Comparison of ENCODE assay signal across 31 cellular contexts in genomic region chr5:157893611-157894010, GRCh38.
"Had no signal": no experiment of that assay in that cellular context is flagged by ENCODE, and none has a peak within 500 bp of the region (broad histone marks: within the 10 kb centered on the region; RNA-seq: fewer than 3 reads in every experiment).

No MANE protein-coding gene starts in this region.

- H3K36me3 ChIP-seq: adrenal gland, ascending aorta, brain microvascular endothelial cell, breast epithelium, cardiac muscle cell had no signal

- ATAC-seq: activated naive CD8-positive, alpha-beta T cell treated with anti-CD3 and anti-CD28 coated beads, Interleukin-2, amount 50 U/mL, for 24 hours; body of pancreas had no signal

- DNase-seq: activated effector memory CD4-positive, alpha-beta T cell treated with Interleukin-2 at 50 U/mL for 16 hours; activated gamma-delta T cell; activated gamma-delta T cell treated with Interleukin-2 at 50 U/mL for 16 hours; activated naive CD4-positive, alpha-beta T cell; activated naive CD4-positive, alpha-beta T cell treated with anti-CD3 and anti-CD28 coated beads for 36 hours; activated naive CD4-positive, alpha-beta T cell treated with anti-CD3 and anti-CD28 coated beads, Interleukin-2, amount 10 ng/mL, durations not matched to agents 7 days and 5 days; activated naive CD4-positive, alpha-beta T cell treated with anti-CD3 and anti-CD28 coated beads, Interleukin-2, amount 50 U/mL, for 16 hours; activated naive CD4-positive, alpha-beta T cell treated with Interleukin-2 at 50 U/mL for 16 hours; activated naive CD8-positive, alpha-beta T cell treated with anti-CD3 and anti-CD28 coated beads for 36 hours; activated naive CD8-positive, alpha-beta T cell treated with anti-CD3 and anti-CD28 coated beads, Interleukin-2, amount 10 ng/mL, durations not matched to agents 7 days and 5 days; activated naive CD8-positive, alpha-beta T cell treated with anti-CD3 and anti-CD28 coated beads, Interleukin-2, amount 50 U/mL, for 24 hours; activated T-cell treated with anti-CD3 and anti-CD28 coated beads, Interleukin-2, amount 50 U/mL, for 1 hour; activated T-cell treated with anti-CD3 and anti-CD28 coated beads, Interleukin-2, amount 50 U/mL, for 24 hours; activated T-cell treated with anti-CD3 and anti-CD28 coated beads, Interleukin-2, amount 50 U/mL, for 4 hours; activated T-cell treated with anti-CD3 and anti-CD28 coated beads, Interleukin-2, amount 50 U/mL, for 48 hours; activated T-cell treated with anti-CD3 and anti-CD28 coated beads, Interleukin-2, amount 50 U/mL, for 72 hours; adrenal gland; amniotic stem cell; amygdala; anterior cingulate cortex; aorta; body of pancreas; brain microvascular endothelial cell; caudate nucleus; central memory CD4-positive, alpha-beta T cell; cerebellar nuclear complex had no signal

- H3K9me3 ChIP-seq: adrenal gland, ascending aorta, body of pancreas, breast epithelium had no signal

- FAIRE-seq: astrocyte, bronchial epithelial cell had no signal

- H3K27me3 ChIP-seq: adrenal gland, ascending aorta, body of pancreas, brain microvascular endothelial cell, breast epithelium, cardiac muscle cell had no signal

- H3K27ac ChIP-seq: adrenal gland, ascending aorta, body of pancreas, brain microvascular endothelial cell, breast epithelium, cardiac muscle cell had no signal

- H3K4me1 ChIP-seq: adrenal gland, breast epithelium had no signal

- H3K4me3 ChIP-seq: adrenal gland, ascending aorta, body of pancreas, breast epithelium, cardiac muscle cell had no signal
